27 cellular contexts compared by ENCODE assay signal in genomic region chr4:8882239-8882638, GRCh38. TPM values are rescaled to one million over a fixed set of nuclear protein-coding genes. Genes with fewer than 3 reads are reported as not detected.
"Had no signal": no experiment of that assay in that cellular context is flagged by ENCODE, and none has a peak within 500 bp of the region (broad histone marks: within the 10 kb centered on the region; RNA-seq: fewer than 3 reads in every experiment).

No MANE protein-coding gene starts in this region.

- H3K4me1 ChIP-seq: esophagus squamous epithelium, gastrocnemius medialis, heart left ventricle, prostate gland, right atrium auricular region, testis, upper lobe of left lung had no signal

- H3K36me3 ChIP-seq: esophagus squamous epithelium, gastrocnemius medialis, heart left ventricle, neutrophil, ovary, prostate gland, right atrium auricular region, upper lobe of left lung had no signal

- H3K27ac ChIP-seq: coronary artery, esophagus squamous epithelium, gastrocnemius medialis, heart left ventricle, neutrophil, ovary, prostate gland, right atrium auricular region, testis, upper lobe of left lung had no signal

- H3K4me3 ChIP-seq: coronary artery, esophagus squamous epithelium, gastrocnemius medialis, heart left ventricle, ovary, prostate gland, right atrium auricular region, testis, upper lobe of left lung had no signal

- H3K27me3 ChIP-seq: ovary, testis, upper lobe of left lung had no signal

- FAIRE-seq: bronchial epithelial cell had no signal

- DNase-seq: activated CD4-positive, alpha-beta T cell treated with anti-CD3 and anti-CD28 coated beads for 4 hours; activated CD4-positive, alpha-beta T cell treated with anti-CD3 and anti-CD28 coated beads, Interleukin-2, amount 50 U/mL, for 48 hours; activated CD4-positive, CD25-positive, alpha-beta regulatory T cell; activated effector memory CD4-positive, alpha-beta T cell treated with anti-CD3 and anti-CD28 coated beads, Interleukin-2, amount 50 U/mL, for 16 hours; activated naive CD4-positive, alpha-beta T cell treated with anti-CD3 and anti-CD28 coated beads, Interleukin-2, amount 10 ng/mL, durations not matched to agents 7 days and 5 days; activated T-cell treated with anti-CD3 and anti-CD28 coated beads, Interleukin-2, amount 50 U/mL, for 72 hours; amygdala; cerebellar nuclear complex; endodermal cell; esophagus squamous epithelium; gastrocnemius medialis; heart left ventricle; islet precursor cell; left cardiac atrium; midbrain; natural killer cell; ovary; stimulated activated CD4-positive, alpha-beta T cell treated with anti-CD3 and anti-CD28 coated beads, Interleukin-12 subunit alpha, Interleukin-12 subunit beta, amount 100 ng/mL, for 4 hours; T-helper 17 cell; testis; upper lobe of left lung had no signal

- H3K9me3 ChIP-seq: esophagus squamous epithelium, neutrophil, prostate gland, testis had no signal

RNA-seq across cellular contexts. Expression of gene HMX1, which starts 10.6 kb away (rescaled TPM):
- polyA plus RNA-seq: heart left ventricle, liver, ovary had no signal
